ENCODE assay signal across 1 cellular context in genomic region chr19:46369817-46370216, GRCh38.
TF ChIP-seq lines count a peak whose summit lies in the region.

No MANE protein-coding gene starts in this region.

TF ChIP-seq in HEK293, 187 proteins besides CTCF, POLR2A, EP300 and RAD21:
- TF ChIP-seq, protein P1, sequence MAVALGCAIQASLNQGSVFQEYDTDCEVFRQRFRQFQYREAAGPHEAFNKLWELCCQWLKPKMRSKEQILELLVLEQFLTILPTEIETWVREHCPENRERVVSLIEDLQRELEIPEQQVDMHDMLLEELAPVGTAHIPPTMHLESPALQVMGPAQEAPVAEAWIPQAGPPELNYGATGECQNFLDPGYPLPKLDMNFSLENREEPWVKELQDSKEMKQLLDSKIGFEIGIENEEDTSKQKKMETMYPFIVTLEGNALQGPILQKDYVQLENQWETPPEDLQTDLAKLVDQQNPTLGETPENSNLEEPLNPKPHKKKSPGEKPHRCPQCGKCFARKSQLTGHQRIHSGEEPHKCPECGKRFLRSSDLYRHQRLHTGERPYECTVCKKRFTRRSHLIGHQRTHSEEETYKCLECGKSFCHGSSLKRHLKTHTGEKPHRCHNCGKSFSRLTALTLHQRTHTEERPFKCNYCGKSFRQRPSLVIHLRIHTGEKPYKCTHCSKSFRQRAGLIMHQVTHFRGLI (tag by site-specific recombination; IDR thresholded peaks at IDR 0.05) = no peak
- TF ChIP-seq ZNF777 (tag by site-specific recombination; IDR thresholded peaks at IDR 0.05; ENCODE audit: borderline replicate concordance) (no peak), PRDM1 (tag by site-specific recombination; IDR thresholded peaks at IDR 0.05) (peak; percentile 67), YY1 (tag by site-specific recombination; IDR thresholded peaks at IDR 0.05) (no peak), ZNF514 (tag by site-specific recombination; IDR thresholded peaks at IDR 0.05) (no peak)
